22 cellular contexts compared by ENCODE assay signal in the genomic region with DNA sequence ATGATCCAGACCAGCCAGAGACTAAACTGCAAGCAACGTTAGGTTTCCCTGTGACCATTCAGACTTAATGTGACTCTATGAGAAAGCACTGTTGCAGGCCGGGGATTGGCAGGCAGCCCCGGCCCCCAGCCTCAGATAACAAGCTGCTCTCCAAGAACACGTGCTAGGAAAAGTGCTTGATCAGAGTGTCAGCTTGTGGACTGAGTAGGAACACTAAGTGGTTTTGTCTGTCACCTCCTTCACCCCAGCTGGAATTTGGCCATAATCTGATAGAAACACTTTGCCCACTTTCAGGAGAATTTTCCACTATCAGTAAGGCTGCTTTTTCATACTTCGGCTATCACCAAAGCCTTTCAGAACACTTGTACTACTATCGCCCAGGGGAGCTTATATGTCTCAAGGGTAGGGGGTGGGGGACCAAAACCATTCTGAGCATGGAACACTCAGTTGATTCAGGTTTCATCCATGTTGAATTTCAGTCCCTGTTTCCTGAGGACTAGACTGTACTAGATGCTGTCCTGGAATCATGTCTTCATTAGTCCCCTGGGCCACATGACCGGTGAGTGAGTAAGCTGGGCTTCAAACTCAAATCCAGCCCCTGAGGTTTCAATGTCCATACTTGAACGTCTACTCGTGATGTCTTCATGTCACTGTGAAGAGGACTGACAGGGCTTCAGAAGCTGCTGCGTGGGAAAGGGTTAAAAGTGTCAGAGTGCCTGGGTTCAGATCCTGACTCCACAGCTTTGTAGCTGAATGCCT.
DNase-seq lines count a peak whose midpoint lies in the region; ATAC-seq, FAIRE-seq and TF ChIP-seq lines count a peak whose summit lies in the region.
"Had no signal": no experiment of that assay in that cellular context is flagged by ENCODE, and none has a peak within 500 bp of the region (broad histone marks: within the 10 kb centered on the region; RNA-seq: fewer than 3 reads in every experiment).

No MANE protein-coding gene starts in this region.

- H3K36me3 Mint-ChIP-seq in astrocyte (ENCODE audit: low read depth, unreplicated experiment), result no peaks in the 10 kb centered on the region
- no peaks in the 10 kb centered on the region for H3K36me3 Mint-ChIP-seq in stimulated activated naive B cell treated with anti-CD40 and anti-IgM and Interleukin-4, amounts not matched to agents 10 μg/mL and 1 μg/mL and 100 μg/mL, for 72 hours
- H3K36me3 Mint-ChIP-seq: CD14-positive monocyte had no signal

- peaks cover 82% of the 10 kb centered on the region for H3K27me3 ChIP-seq in cardiac muscle cell
- H3K27me3 ChIP-seq in right atrium auricular region, result no peaks in the 10 kb centered on the region
- no peaks in the 10 kb centered on the region for H3K27me3 ChIP-seq in astrocyte (ENCODE audit: insufficient read depth, low read length)
- H3K27me3 ChIP-seq in tibial artery, result no peaks in the 10 kb centered on the region
- H3K27me3 ChIP-seq: upper lobe of right lung had no signal

- peak; percentile 81 to 89 for ATAC-seq in left cardiac atrium
- ATAC-seq in stimulated activated naive B cell treated with anti-CD40 and anti-IgM and Interleukin-4, amounts not matched to agents 10 μg/mL and 1 μg/mL and 100 μg/mL, for 72 hours (replicated peaks), result no peak
- ATAC-seq: activated naive CD8-positive, alpha-beta T cell treated with anti-CD3 and anti-CD28 coated beads, Interleukin-2, amount 50 U/mL, for 24 hours; HepG2; sciatic nerve; stimulated activated naive CD8-positive, alpha-beta T cell treated with anti-CD3 and anti-CD28 coated beads, Interleukin-15, Interleukin-2, amounts not matched to agents 100 U/mL and 50 U/mL, for 24 hours; upper lobe of right lung had no signal

- H3K4me1 ChIP-seq in cardiac muscle cell (ENCODE audit: low read depth) (peaks cover 3% of the 10 kb centered on the region), right atrium auricular region (peaks cover 0 to 4% of the 10 kb centered on the region in 2 donors), astrocyte (ENCODE audit: insufficient read depth, low read length) (peaks cover 36% of the 10 kb centered on the region), tibial artery (no peaks in the 10 kb centered on the region)

- H3K4me3 ChIP-seq in cardiac muscle cell, result no peak overlapping the region
- no peak overlapping the region for H3K4me3 ChIP-seq in right atrium auricular region
- H3K4me3 ChIP-seq in astrocyte (ENCODE audit: insufficient read depth, low read depth, low read length), result no peak overlapping the region
- no peak overlapping the region for H3K4me3 ChIP-seq in tibial artery
- H3K4me3 ChIP-seq: upper lobe of right lung had no signal

- H3K9me3 ChIP-seq in cardiac muscle cell (ENCODE audit: low read depth) (no peaks in the 10 kb centered on the region), right atrium auricular region (no peaks in the 10 kb centered on the region), astrocyte (ENCODE audit: insufficient read depth, low read depth, low read length) (no peaks in the 10 kb centered on the region), tibial artery (no peaks in the 10 kb centered on the region)
- H3K9me3 ChIP-seq: upper lobe of right lung had no signal

- H3K9ac ChIP-seq in astrocyte (ENCODE audit: low read length), result no peak overlapping the region

- FAIRE-seq in astrocyte (lab: Jason Lieb, UNC), result no peak
- FAIRE-seq: HepG2, keratinocyte had no signal

- no peaks in the 10 kb centered on the region for H3K27me3 Mint-ChIP-seq in astrocyte (ENCODE audit: low read depth, unreplicated experiment)
- H3K27me3 Mint-ChIP-seq in stimulated activated naive B cell treated with anti-CD40 and anti-IgM and Interleukin-4, amounts not matched to agents 10 μg/mL and 1 μg/mL and 100 μg/mL, for 72 hours, result peaks cover 17 to 33% of the 10 kb centered on the region in 2 donors

- H3K36me3 ChIP-seq in cardiac muscle cell (no peaks in the 10 kb centered on the region), right atrium auricular region (no peaks in the 10 kb centered on the region), astrocyte (ENCODE audit: insufficient read depth, low read length) (no peaks in the 10 kb centered on the region), tibial artery (no peaks in the 10 kb centered on the region)
- H3K36me3 ChIP-seq: upper lobe of right lung had no signal

- no peaks in the 10 kb centered on the region for H3K9me3 Mint-ChIP-seq in astrocyte (ENCODE audit: unreplicated experiment)
- no peaks in the 10 kb centered on the region for H3K9me3 Mint-ChIP-seq in stimulated activated naive B cell treated with anti-CD40 and anti-IgM and Interleukin-4, amounts not matched to agents 10 μg/mL and 1 μg/mL and 100 μg/mL, for 72 hours
- H3K9me3 Mint-ChIP-seq: activated naive CD8-positive, alpha-beta T cell treated with anti-CD3 and anti-CD28 coated beads, Interleukin-2, amount 50 U/mL, for 24 hours had no signal

- peak overlapping the region; percentile 22 for H2AFZ ChIP-seq in astrocyte (ENCODE audit: low read depth, low read length)

- no peaks in the 10 kb centered on the region for H4K20me1 ChIP-seq in astrocyte (ENCODE audit: insufficient read depth, low read length)

- H3K4me1 Mint-ChIP-seq in astrocyte (ENCODE audit: low read depth, unreplicated experiment), result peaks cover 31% of the 10 kb centered on the region
- peaks cover 8 to 13% of the 10 kb centered on the region in 2 donors for H3K4me1 Mint-ChIP-seq in stimulated activated naive B cell treated with anti-CD40 and anti-IgM and Interleukin-4, amounts not matched to agents 10 μg/mL and 1 μg/mL and 100 μg/mL, for 72 hours

- H3K4me3 Mint-ChIP-seq in astrocyte (ENCODE audit: unreplicated experiment), result no peak overlapping the region
- H3K4me3 Mint-ChIP-seq in stimulated activated naive B cell treated with anti-CD40 and anti-IgM and Interleukin-4, amounts not matched to agents 10 μg/mL and 1 μg/mL and 100 μg/mL, for 72 hours, result no peak overlapping the region
- H3K4me3 Mint-ChIP-seq: activated naive CD8-positive, alpha-beta T cell treated with anti-CD3 and anti-CD28 coated beads, Interleukin-2, amount 50 U/mL, for 24 hours; CD14-positive monocyte had no signal

- DNase-seq in cardiac muscle cell (ENCODE audit: low read depth in 1 of 2, low spot score in 1 of 2), result peak; percentile 20 to 96
- DNase-seq in right atrium auricular region (ENCODE audit: low spot score), result no peak
- DNase-seq in astrocyte (ENCODE audit: low read depth), result peak; percentile 47
- peak; percentile 26 for DNase-seq in left cardiac atrium
- no peak for DNase-seq in AML-193 (lab: John Stamatoyannopoulos, UW)
- no peak for DNase-seq in stimulated activated naive B cell treated with anti-CD40 and anti-IgM and Interleukin-4, amounts not matched to agents 10 μg/mL and 1 μg/mL and 100 μg/mL, for 72 hours
- no peak for DNase-seq in tibial artery
- no peak for DNase-seq in COR-L47 (lab: John Stamatoyannopoulos, UW)
- DNase-seq: activated CD8-positive, alpha-beta memory T cell treated with anti-CD3 and anti-CD28 coated beads for 24 hours; activated naive CD8-positive, alpha-beta T cell treated with anti-CD3 and anti-CD28 coated beads, Interleukin-2, amount 50 U/mL, for 24 hours; caudate nucleus; DMS53; hippocampal formation; MM.1S; NCI-H1930; SHP77 treated with DMSO at 0.1 percent for 48 hours; stimulated activated naive CD8-positive, alpha-beta T cell treated with anti-CD3 and anti-CD28 coated beads, Interleukin-15, Interleukin-2, amounts not matched to agents 100 U/mL and 50 U/mL, for 24 hours; upper lobe of right lung had no signal

- H3K79me2 ChIP-seq in astrocyte (ENCODE audit: insufficient read depth, low read length), result no peaks in the 10 kb centered on the region

- intact Hi-C loops in left cardiac atrium (cut with DNase I), result no loop called here
- intact Hi-C loops in tibial artery (cut with DNase I; ENCODE audit: low total_unique reads), result no loop called here

- H3K4me2 ChIP-seq in astrocyte (ENCODE audit: low read length), result no peak overlapping the region

- peak overlapping the region; percentile 75 for H3K27ac Mint-ChIP-seq in astrocyte (ENCODE audit: unreplicated experiment)
- H3K27ac Mint-ChIP-seq in stimulated activated naive B cell treated with anti-CD40 and anti-IgM and Interleukin-4, amounts not matched to agents 10 μg/mL and 1 μg/mL and 100 μg/mL, for 72 hours, result no peak overlapping the region
- H3K27ac Mint-ChIP-seq: activated naive CD8-positive, alpha-beta T cell treated with anti-CD3 and anti-CD28 coated beads, Interleukin-2, amount 50 U/mL, for 24 hours; CD14-positive monocyte had no signal

- H3K27ac ChIP-seq in cardiac muscle cell (no peak overlapping the region), right atrium auricular region (no peak overlapping the region), astrocyte (ENCODE audit: low read depth, low read length) (no peak overlapping the region), tibial artery (no peak overlapping the region)
- H3K27ac ChIP-seq: upper lobe of right lung had no signal

- TF ChIP-seq CTCF in cardiac muscle cell (IDR thresholded peaks at IDR 0.05; ENCODE audit: low read depth, low read length), result no peak
- TF ChIP-seq CTCF in right atrium auricular region (IDR thresholded peaks at IDR 0.05), result no peak
- TF ChIP-seq CTCF in astrocyte (IDR thresholded peaks at IDR 0.05; ENCODE audit: insufficient read depth, low read depth, low read length), result no peak
- TF ChIP-seq CTCF in tibial artery (IDR thresholded peaks at IDR 0.05), result no peak

Comparison
In these comparisons a context has a peak if more than half of its experiments do, and no peak if none do; other contexts are left out.
1. DNase-seq: peak in cardiac muscle cell (2 of 2), astrocyte (single experiment) and left cardiac atrium (single experiment); none in right atrium auricular region (single experiment), AML-193 (0 of 2), stimulated activated naive B cell treated with anti-CD40 and anti-IgM and Interleukin-4, amounts not matched to agents 10 μg/mL and 1 μg/mL and 100 μg/mL, for 72 hours (single experiment), tibial artery (0 of 2) and COR-L47 (single experiment).
2. ATAC-seq: peak in left cardiac atrium (2 of 2); none in stimulated activated naive B cell treated with anti-CD40 and anti-IgM and Interleukin-4, amounts not matched to agents 10 μg/mL and 1 μg/mL and 100 μg/mL, for 72 hours (0 of 2).